In genomic region chr5:121698690-121699089, GRCh38 we compare ENCODE assay signal across 14 cellular contexts.
"Had no signal": no experiment of that assay in that cellular context is flagged by ENCODE, and none has a peak within 500 bp of the region (broad histone marks: within the 10 kb centered on the region; RNA-seq: fewer than 3 reads in every experiment).

No MANE protein-coding gene starts in this region.

- H3K27me3 ChIP-seq: foreskin keratinocyte, heart left ventricle, ovary, right atrium auricular region, sigmoid colon had no signal

- H3K27ac ChIP-seq: foreskin keratinocyte, heart left ventricle, ovary, right atrium auricular region, sigmoid colon, skin epidermis had no signal

- H3K9me3 ChIP-seq: heart left ventricle, mucosa of descending colon, ovary, right atrium auricular region, sigmoid colon had no signal

- H3K4me1 ChIP-seq: foreskin keratinocyte, heart left ventricle, right atrium auricular region, sigmoid colon had no signal

- DNase-seq: dermis blood vessel endothelial cell; foreskin keratinocyte; heart left ventricle; hippocampal formation; left colon; mucosa of descending colon; naive thymus-derived CD8-positive, alpha-beta T cell; nucleus accumbens; ovary; sigmoid colon; stimulated activated naive CD4-positive, alpha-beta T cell treated with Interleukin-2 at 50 U/mL for 16 hours; trophoblast cell had no signal

- ATAC-seq: foreskin keratinocyte; heart left ventricle; left colon; mucosa of descending colon; naive thymus-derived CD8-positive, alpha-beta T cell had no signal

- H3K36me3 ChIP-seq: heart left ventricle, ovary, right atrium auricular region, sigmoid colon had no signal

- H3K4me3 ChIP-seq: heart left ventricle, mucosa of descending colon, ovary, right atrium auricular region, sigmoid colon, skin epidermis had no signal
